In the genomic region with DNA sequence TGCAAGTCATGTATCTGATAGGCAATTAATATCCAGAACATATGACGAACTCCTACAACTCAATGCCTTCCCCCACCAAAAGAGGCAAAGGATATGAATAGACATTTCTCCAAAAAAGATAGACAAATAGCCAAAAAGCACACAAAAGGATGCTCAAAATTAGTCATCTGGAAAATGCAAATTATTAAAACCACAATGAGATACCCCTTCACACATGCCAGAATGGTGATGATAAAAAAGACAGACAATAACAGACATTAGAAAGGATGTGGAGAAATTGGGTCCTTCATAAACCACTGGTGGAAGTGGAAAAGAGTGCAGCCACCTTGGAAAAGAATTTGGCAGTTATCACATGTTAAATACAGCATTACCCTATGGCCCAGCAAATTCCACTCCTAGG, we compare ENCODE assay signal across 22 cellular contexts.
DNase-seq lines count a peak whose midpoint lies in the region; ATAC-seq and FAIRE-seq lines count a peak whose summit lies in the region.
"Had no signal": no experiment of that assay in that cellular context is flagged by ENCODE, and none has a peak within 500 bp of the region (broad histone marks: within the 10 kb centered on the region; RNA-seq: fewer than 3 reads in every experiment).

No MANE protein-coding gene starts in this region.

- peaks cover 41% of the 10 kb centered on the region for H3K4me1 Mint-ChIP-seq in activated T-cell treated with anti-CD3 and anti-CD28 coated beads, Interleukin-2, amount 50 U/mL, for 24 hours (ENCODE audit: low read depth)
- H3K4me1 Mint-ChIP-seq in activated T-helper 17 cell treated with anti-CD3 and anti-CD28 coated beads, Interleukin-2, amount 50 U/mL, for 72 hours, result peaks cover 16% of the 10 kb centered on the region
- H3K4me1 Mint-ChIP-seq in stimulated activated effector memory CD8-positive, alpha-beta T cell treated with anti-CD3 and anti-CD28 coated beads, Interleukin-12 subunit alpha, Interleukin-12 subunit beta, amount 100 ng/mL, for 72 hours, result peaks cover 24% of the 10 kb centered on the region
- peaks cover 0 to 2% (median 0%) of the 10 kb centered on the region in 3 donors for H3K4me1 Mint-ChIP-seq in T-cell

- DNase-seq in activated T-cell treated with anti-CD3 and anti-CD28 coated beads, Interleukin-2, amount 50 U/mL, for 24 hours, result no peak
- DNase-seq in activated T-cell treated with anti-CD3 and anti-CD28 coated beads, Interleukin-2, amount 50 U/mL, for 1 hour, result no peak
- DNase-seq in GM19239 (ENCODE audit: insufficient read length, low spot score) (no peak), GM19240 (ENCODE audit: insufficient read length, low spot score) (no peak), DMS153 treated with DMSO at 0.1 percent for 48 hours (lab: John Stamatoyannopoulos, UW; ENCODE audit: unreplicated experiment) (no peak), T-cell (no peak)
- no peak for DNase-seq in stimulated activated effector memory CD8-positive, alpha-beta T cell treated with anti-CD3 and anti-CD28 coated beads, Interleukin-12 subunit alpha, Interleukin-12 subunit beta, amount 100 ng/mL, for 72 hours (ENCODE audit: low spot score in 2 of 2)
- DNase-seq: AML-193; CD4-positive, alpha-beta T cell; KBM-7; MG63; NCI-H2029; NCI-H446; NCI-H524 treated with DMSO at 0.1 percent for 48 hours; NCI-H774; PC-9; SJCRH30 had no signal

- peak; percentile 74 for FAIRE-seq in GM19239 (lab: Jason Lieb, UNC)
- FAIRE-seq: A549, G401.6 had no signal

- H3K36me3 Mint-ChIP-seq in activated T-cell treated with anti-CD3 and anti-CD28 coated beads, Interleukin-2, amount 50 U/mL, for 24 hours (ENCODE audit: low read depth), result peaks cover 75% of the 10 kb centered on the region
- peaks cover 60% of the 10 kb centered on the region for H3K36me3 Mint-ChIP-seq in activated T-helper 17 cell treated with anti-CD3 and anti-CD28 coated beads, Interleukin-2, amount 50 U/mL, for 72 hours (ENCODE audit: low read depth)
- H3K36me3 Mint-ChIP-seq in stimulated activated effector memory CD8-positive, alpha-beta T cell treated with anti-CD3 and anti-CD28 coated beads, Interleukin-12 subunit alpha, Interleukin-12 subunit beta, amount 100 ng/mL, for 72 hours, result peaks cover 44% of the 10 kb centered on the region
- peaks cover 51% of the 10 kb centered on the region for H3K36me3 Mint-ChIP-seq in T-cell

- POLR2A ChIA-PET in T-cell (lab: Charles Lee), result no interaction called here

- peaks cover 21% of the 10 kb centered on the region for H3K9me3 Mint-ChIP-seq in activated T-cell treated with anti-CD3 and anti-CD28 coated beads, Interleukin-2, amount 50 U/mL, for 24 hours
- no peaks in the 10 kb centered on the region for H3K9me3 Mint-ChIP-seq in activated T-helper 17 cell treated with anti-CD3 and anti-CD28 coated beads, Interleukin-2, amount 50 U/mL, for 72 hours
- no peaks in the 10 kb centered on the region for H3K9me3 Mint-ChIP-seq in stimulated activated effector memory CD8-positive, alpha-beta T cell treated with anti-CD3 and anti-CD28 coated beads, Interleukin-12 subunit alpha, Interleukin-12 subunit beta, amount 100 ng/mL, for 72 hours
- no peaks in the 10 kb centered on the region for H3K9me3 Mint-ChIP-seq in T-cell
- H3K9me3 Mint-ChIP-seq: CD4-positive, alpha-beta T cell had no signal

- H3K27me3 Mint-ChIP-seq in activated T-cell treated with anti-CD3 and anti-CD28 coated beads, Interleukin-2, amount 50 U/mL, for 24 hours, result no peaks in the 10 kb centered on the region
- no peaks in the 10 kb centered on the region for H3K27me3 Mint-ChIP-seq in activated T-helper 17 cell treated with anti-CD3 and anti-CD28 coated beads, Interleukin-2, amount 50 U/mL, for 72 hours
- H3K27me3 Mint-ChIP-seq in T-cell, result no peaks in the 10 kb centered on the region
- H3K27me3 Mint-ChIP-seq: CD4-positive, alpha-beta T cell had no signal

- no peak overlapping the region for H3K4me3 Mint-ChIP-seq in activated T-cell treated with anti-CD3 and anti-CD28 coated beads, Interleukin-2, amount 50 U/mL, for 24 hours
- no peak overlapping the region for H3K4me3 Mint-ChIP-seq in activated T-helper 17 cell treated with anti-CD3 and anti-CD28 coated beads, Interleukin-2, amount 50 U/mL, for 72 hours
- no peak overlapping the region for H3K4me3 Mint-ChIP-seq in stimulated activated effector memory CD8-positive, alpha-beta T cell treated with anti-CD3 and anti-CD28 coated beads, Interleukin-12 subunit alpha, Interleukin-12 subunit beta, amount 100 ng/mL, for 72 hours
- no peak overlapping the region for H3K4me3 Mint-ChIP-seq in T-cell
- H3K4me3 Mint-ChIP-seq: CD4-positive, alpha-beta T cell had no signal

- CTCF ChIA-PET in T-cell (lab: Charles Lee), result interaction anchor here in 1 of 2 donors (0.5 kb wide), 1 partner anchor 39 kb away, joined by 3 read pairs; no protein-coding TSS in a partner anchor

- peak; percentile 11 for ATAC-seq in activated T-helper 17 cell treated with anti-CD3 and anti-CD28 coated beads, Interleukin-2, amount 50 U/mL, for 72 hours (replicated peaks)
- ATAC-seq in stimulated activated effector memory CD8-positive, alpha-beta T cell treated with anti-CD3 and anti-CD28 coated beads, Interleukin-12 subunit alpha, Interleukin-12 subunit beta, amount 100 ng/mL, for 72 hours, result peak; percentile 23
- no peak for ATAC-seq in T-cell (replicated peaks in 1 of 4)
- ATAC-seq: Right ventricle myocardium inferior, SK-N-SH treated with all-trans-retinoic acid at 6 μM for 48 hours had no signal

- H3K27ac Mint-ChIP-seq in activated T-cell treated with anti-CD3 and anti-CD28 coated beads, Interleukin-2, amount 50 U/mL, for 24 hours, result peak overlapping the region; percentile 60
- H3K27ac Mint-ChIP-seq in activated T-helper 17 cell treated with anti-CD3 and anti-CD28 coated beads, Interleukin-2, amount 50 U/mL, for 72 hours, result peak overlapping the region; percentile 55
- H3K27ac Mint-ChIP-seq in stimulated activated effector memory CD8-positive, alpha-beta T cell treated with anti-CD3 and anti-CD28 coated beads, Interleukin-12 subunit alpha, Interleukin-12 subunit beta, amount 100 ng/mL, for 72 hours, result no peak overlapping the region
- H3K27ac Mint-ChIP-seq in T-cell, result no peak overlapping the region
- H3K27ac Mint-ChIP-seq: CD4-positive, alpha-beta T cell had no signal

Comparison
In these comparisons a context has a peak if more than half of its experiments do, and no peak if none do; other contexts are left out.
1. H3K27ac Mint-ChIP-seq: peak in activated T-cell treated with anti-CD3 and anti-CD28 coated beads, Interleukin-2, amount 50 U/mL, for 24 hours (single experiment) and activated T-helper 17 cell treated with anti-CD3 and anti-CD28 coated beads, Interleukin-2, amount 50 U/mL, for 72 hours (single experiment); none in stimulated activated effector memory CD8-positive, alpha-beta T cell treated with anti-CD3 and anti-CD28 coated beads, Interleukin-12 subunit alpha, Interleukin-12 subunit beta, amount 100 ng/mL, for 72 hours (single experiment) and T-cell (0 of 2).
2. ATAC-seq: peak in activated T-helper 17 cell treated with anti-CD3 and anti-CD28 coated beads, Interleukin-2, amount 50 U/mL, for 72 hours (single experiment) and stimulated activated effector memory CD8-positive, alpha-beta T cell treated with anti-CD3 and anti-CD28 coated beads, Interleukin-12 subunit alpha, Interleukin-12 subunit beta, amount 100 ng/mL, for 72 hours (single experiment); none in T-cell (0 of 4).